17 cellular contexts compared by ENCODE assay signal in the genomic region with DNA sequence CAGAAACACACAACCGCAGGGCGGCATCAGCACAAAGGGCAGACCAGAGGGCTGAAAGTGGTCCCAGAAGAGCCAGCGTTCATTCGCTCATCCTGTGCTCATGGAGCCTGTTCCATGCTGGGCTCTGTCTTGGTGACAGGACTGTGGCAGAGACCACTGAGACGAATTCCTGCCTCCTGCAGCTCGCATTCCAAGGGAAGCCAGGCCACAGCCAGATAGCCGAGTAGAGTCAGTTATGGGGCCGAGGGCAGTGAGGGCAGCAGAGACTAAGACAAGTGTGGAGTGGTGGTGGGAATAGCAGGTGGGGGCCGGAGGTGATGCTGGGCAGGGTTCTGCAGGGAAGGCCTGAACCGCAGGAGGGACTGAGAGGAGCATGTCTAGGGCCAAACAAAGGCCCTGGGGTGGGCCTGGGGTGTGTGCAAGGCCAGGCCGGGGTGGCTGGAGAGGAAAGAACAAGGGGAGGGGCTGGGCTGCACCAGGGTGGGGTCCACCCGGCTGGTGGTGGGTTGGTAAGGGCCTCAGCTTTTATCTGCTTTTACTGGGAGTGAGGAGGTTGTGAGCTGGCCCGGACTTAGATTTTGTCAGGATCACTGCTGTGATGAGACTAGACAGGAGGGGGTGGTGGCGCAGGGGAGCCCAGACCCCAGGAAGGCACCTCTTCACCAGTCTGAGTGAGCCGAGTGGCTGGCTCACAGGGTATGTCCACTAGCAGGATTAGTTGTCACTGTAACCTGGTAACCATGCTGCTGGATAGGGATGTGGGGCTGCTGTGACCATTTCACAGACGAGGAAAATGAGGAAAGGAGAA. TPM values are rescaled to one million over a fixed set of nuclear protein-coding genes. Genes with fewer than 3 reads are reported as not detected.
A peak's percentile ranks its signal among the peaks of the same experiment; 100 is the strongest.
DNase-seq lines count a peak whose midpoint lies in the region; ATAC-seq and TF ChIP-seq lines count a peak whose summit lies in the region.
"Had no signal": no experiment of that assay in that cellular context is flagged by ENCODE, and none has a peak within 500 bp of the region (broad histone marks: within the 10 kb centered on the region; RNA-seq: fewer than 3 reads in every experiment).

No MANE protein-coding gene starts in this region.

- H3K9me3 ChIP-seq in tibial artery: no peaks in the 10 kb centered on the region
- H3K9me3 ChIP-seq: SJCRH30 had no signal

- no peaks in the 10 kb centered on the region for H3K36me3 Mint-ChIP-seq in activated naive CD8-positive, alpha-beta T cell treated with anti-CD3 and anti-CD28 coated beads, Interleukin-2, amount 10 ng/mL, durations not matched to agents 7 days and 5 days
- H3K36me3 Mint-ChIP-seq in activated naive CD8-positive, alpha-beta T cell treated with anti-CD3 and anti-CD28 coated beads, Interleukin-2, amount 50 U/mL, for 24 hours (ENCODE audit: low read depth): no peaks in the 10 kb centered on the region
- H3K36me3 Mint-ChIP-seq in chondrocyte (ENCODE audit: low read depth): no peaks in the 10 kb centered on the region
- H3K36me3 Mint-ChIP-seq: activated naive CD8-positive, alpha-beta T cell treated with anti-CD3 and anti-CD28 coated beads for 36 hours; IgD-negative memory B cell; naive thymus-derived CD8-positive, alpha-beta T cell had no signal

- H3K27me3 Mint-ChIP-seq in activated naive CD8-positive, alpha-beta T cell treated with anti-CD3 and anti-CD28 coated beads, Interleukin-2, amount 10 ng/mL, durations not matched to agents 7 days and 5 days: no peaks in the 10 kb centered on the region
- no peaks in the 10 kb centered on the region for H3K27me3 Mint-ChIP-seq in activated naive CD8-positive, alpha-beta T cell treated with anti-CD3 and anti-CD28 coated beads, Interleukin-2, amount 50 U/mL, for 24 hours
- no peaks in the 10 kb centered on the region for H3K27me3 Mint-ChIP-seq in chondrocyte (ENCODE audit: low read depth)
- H3K27me3 Mint-ChIP-seq: activated naive CD8-positive, alpha-beta T cell treated with anti-CD3 and anti-CD28 coated beads for 36 hours; stimulated activated naive CD8-positive, alpha-beta T cell treated with anti-CD3 and anti-CD28 coated beads, Interleukin-15, Interleukin-2, amounts not matched to agents 100 ng/mL and 50 ng/mL, for 24 hours had no signal

- ATAC-seq in activated naive CD8-positive, alpha-beta T cell treated with anti-CD3 and anti-CD28 coated beads, Interleukin-2, amount 10 ng/mL, durations not matched to agents 7 days and 5 days (ENCODE audit: low read depth): no peak
- no peak for ATAC-seq in activated naive CD8-positive, alpha-beta T cell treated with anti-CD3 and anti-CD28 coated beads, Interleukin-2, amount 50 U/mL, for 24 hours
- no peak for ATAC-seq in HG02840 (IDR thresholded peaks at IDR 0.05; ENCODE audit: low FRiP score, unreplicated experiment)
- ATAC-seq: naive thymus-derived CD8-positive, alpha-beta T cell had no signal

- no peak overlapping the region for H3K27ac ChIP-seq in tibial artery
- H3K27ac ChIP-seq: SJCRH30 had no signal

- H3K4me3 ChIP-seq in tibial artery: no peak overlapping the region
- H3K4me3 ChIP-seq: SJCRH30 had no signal

- intact Hi-C loops in tibial artery (cut with DNase I; ENCODE audit: low total_unique reads): no loop called here

- no peaks in the 10 kb centered on the region for H3K4me1 Mint-ChIP-seq in activated naive CD8-positive, alpha-beta T cell treated with anti-CD3 and anti-CD28 coated beads, Interleukin-2, amount 10 ng/mL, durations not matched to agents 7 days and 5 days
- no peaks in the 10 kb centered on the region for H3K4me1 Mint-ChIP-seq in activated naive CD8-positive, alpha-beta T cell treated with anti-CD3 and anti-CD28 coated beads, Interleukin-2, amount 50 U/mL, for 24 hours
- H3K4me1 Mint-ChIP-seq in chondrocyte (ENCODE audit: low read depth): peaks cover 9% of the 10 kb centered on the region
- H3K4me1 Mint-ChIP-seq: activated naive CD8-positive, alpha-beta T cell treated with anti-CD3 and anti-CD28 coated beads for 36 hours; IgD-negative memory B cell had no signal

- POLR2A ChIA-PET in activated naive CD8-positive, alpha-beta T cell treated with anti-CD3 and anti-CD28 coated beads, Interleukin-2, amount 10 ng/mL, durations not matched to agents 7 days and 5 days (lab: Charles Lee): no interaction called here

- TF ChIP-seq CTCF in chondrocyte (IDR thresholded peaks at IDR 0.05) (no peak), tibial artery (IDR thresholded peaks at IDR 0.05) (no peak), GM13977 (IDR thresholded peaks at IDR 0.05; ENCODE audit: extremely low read depth, insufficient read depth, missing control alignments) (no peak)

- no peaks in the 10 kb centered on the region for H3K27me3 ChIP-seq in tibial artery

- in situ Hi-C loops in GM13977 (cut with MboI; ENCODE audit: low pct_unique_long_range_greater_than_20kb, low sequenced_read_pairs, unreplicated experiment): no loop called here

- DNase-seq in activated naive CD8-positive, alpha-beta T cell treated with anti-CD3 and anti-CD28 coated beads, Interleukin-2, amount 10 ng/mL, durations not matched to agents 7 days and 5 days: peak; percentile 9
- no peak for DNase-seq in activated naive CD8-positive, alpha-beta T cell treated with anti-CD3 and anti-CD28 coated beads, Interleukin-2, amount 50 U/mL, for 24 hours
- peak; percentile 80 for DNase-seq in chondrocyte (ENCODE audit: low spot score)
- peak; percentile 2 for DNase-seq in myocyte (ENCODE audit: low read depth)
- peak; percentile 15 to 40 for DNase-seq in tibial artery
- no peak for DNase-seq in GM13977 (ENCODE audit: low spot score)
- no peak for DNase-seq in HK-2 (ENCODE audit: unreplicated experiment)
- DNase-seq: activated naive CD8-positive, alpha-beta T cell treated with anti-CD3 and anti-CD28 coated beads for 36 hours; central memory CD4-positive, alpha-beta T cell; NCI-H1092; SJCRH30; small intestine had no signal

- no peak overlapping the region for H3K4me3 Mint-ChIP-seq in activated naive CD8-positive, alpha-beta T cell treated with anti-CD3 and anti-CD28 coated beads, Interleukin-2, amount 10 ng/mL, durations not matched to agents 7 days and 5 days
- H3K4me3 Mint-ChIP-seq in activated naive CD8-positive, alpha-beta T cell treated with anti-CD3 and anti-CD28 coated beads, Interleukin-2, amount 50 U/mL, for 24 hours: no peak overlapping the region
- no peak overlapping the region for H3K4me3 Mint-ChIP-seq in chondrocyte (ENCODE audit: unreplicated experiment)
- H3K4me3 Mint-ChIP-seq: activated naive CD8-positive, alpha-beta T cell treated with anti-CD3 and anti-CD28 coated beads for 36 hours; IgD-negative memory B cell; naive thymus-derived CD8-positive, alpha-beta T cell; stimulated activated naive CD8-positive, alpha-beta T cell treated with anti-CD3 and anti-CD28 coated beads, Interleukin-15, Interleukin-2, amounts not matched to agents 100 ng/mL and 50 ng/mL, for 24 hours had no signal

- no peaks in the 10 kb centered on the region for H3K4me1 ChIP-seq in tibial artery
- H3K4me1 ChIP-seq: SJCRH30 had no signal

- H3K36me3 ChIP-seq in tibial artery: no peaks in the 10 kb centered on the region
- H3K36me3 ChIP-seq: SJCRH30 had no signal

- H3K9me3 Mint-ChIP-seq in activated naive CD8-positive, alpha-beta T cell treated with anti-CD3 and anti-CD28 coated beads, Interleukin-2, amount 10 ng/mL, durations not matched to agents 7 days and 5 days: no peaks in the 10 kb centered on the region
- no peaks in the 10 kb centered on the region for H3K9me3 Mint-ChIP-seq in activated naive CD8-positive, alpha-beta T cell treated with anti-CD3 and anti-CD28 coated beads, Interleukin-2, amount 50 U/mL, for 24 hours
- no peaks in the 10 kb centered on the region for H3K9me3 Mint-ChIP-seq in chondrocyte (ENCODE audit: low read depth)
- H3K9me3 Mint-ChIP-seq: activated naive CD8-positive, alpha-beta T cell treated with anti-CD3 and anti-CD28 coated beads for 36 hours; IgD-negative memory B cell; naive thymus-derived CD8-positive, alpha-beta T cell; stimulated activated naive CD8-positive, alpha-beta T cell treated with anti-CD3 and anti-CD28 coated beads, Interleukin-15, Interleukin-2, amounts not matched to agents 100 ng/mL and 50 ng/mL, for 24 hours had no signal

- no peak overlapping the region for H3K27ac Mint-ChIP-seq in activated naive CD8-positive, alpha-beta T cell treated with anti-CD3 and anti-CD28 coated beads, Interleukin-2, amount 10 ng/mL, durations not matched to agents 7 days and 5 days
- no peak overlapping the region for H3K27ac Mint-ChIP-seq in activated naive CD8-positive, alpha-beta T cell treated with anti-CD3 and anti-CD28 coated beads, Interleukin-2, amount 50 U/mL, for 24 hours
- H3K27ac Mint-ChIP-seq in chondrocyte (ENCODE audit: unreplicated experiment): no peak overlapping the region
- H3K27ac Mint-ChIP-seq: activated naive CD8-positive, alpha-beta T cell treated with anti-CD3 and anti-CD28 coated beads for 36 hours; IgD-negative memory B cell had no signal

RNA-seq across cellular contexts. Expression of gene PSAPL1, which starts 6.3 kb away (rescaled TPM):
- not detected for total RNA-seq in activated naive CD8-positive, alpha-beta T cell treated with anti-CD3 and anti-CD28 coated beads, Interleukin-2, amount 10 ng/mL, durations not matched to agents 7 days and 5 days
- total RNA-seq in chondrocyte (not detected in 3 replicates), myocyte (not detected in 2 replicates)
- polyA plus RNA-seq in myocyte (2012): 0.05 TPM
- total RNA-seq: activated naive CD8-positive, alpha-beta T cell treated with anti-CD3 and anti-CD28 coated beads for 36 hours; kidney epithelial cell; naive thymus-derived CD8-positive, alpha-beta T cell; SJCRH30 had no signal
- polyA plus RNA-seq: IgD-negative memory B cell; naive thymus-derived CD8-positive, alpha-beta T cell; small intestine had no signal

Comparison
In these comparisons a context has a peak if more than half of its experiments do, and no peak if none do; other contexts are left out.
1. DNase-seq: peak in activated naive CD8-positive, alpha-beta T cell treated with anti-CD3 and anti-CD28 coated beads, Interleukin-2, amount 10 ng/mL, durations not matched to agents 7 days and 5 days (single experiment), chondrocyte (single experiment), myocyte (single experiment) and tibial artery (2 of 2); none in activated naive CD8-positive, alpha-beta T cell treated with anti-CD3 and anti-CD28 coated beads, Interleukin-2, amount 50 U/mL, for 24 hours (single experiment), GM13977 (single experiment) and HK-2 (single experiment).